1 cellular context compared by ENCODE assay signal in genomic region chr14:100236873-100237272, GRCh38.
TF ChIP-seq lines count a peak whose summit lies in the region.

No MANE protein-coding gene starts in this region.

TF ChIP-seq in WTC11, 78 proteins besides CTCF, POLR2A, EP300 and RAD21 (continued from another document):
- TF ChIP-seq HMGXB4 (CRISPR knock-in tag; IDR thresholded peaks at IDR 0.05) (no peak), FOXP1 (CRISPR knock-in tag; IDR thresholded peaks at IDR 0.05; ENCODE audit: borderline replicate concordance) (no peak), ZMAT4 (CRISPR knock-in tag; IDR thresholded peaks at IDR 0.05) (no peak), ZNF532 (CRISPR knock-in tag; IDR thresholded peaks at IDR 0.05; ENCODE audit: borderline replicate concordance) (no peak), MXD4 (CRISPR knock-in tag; IDR thresholded peaks at IDR 0.05; ENCODE audit: borderline replicate concordance) (no peak), MLX (CRISPR knock-in tag; IDR thresholded peaks at IDR 0.05) (no peak), IRF2 (CRISPR knock-in tag; IDR thresholded peaks at IDR 0.05; ENCODE audit: borderline replicate concordance, low read depth) (no peak), NR3C1 (CRISPR knock-in tag; conservative IDR thresholded peaks at IDR 0.05; ENCODE audit: low read depth) (no peak), NFE2L1 (CRISPR knock-in tag; IDR thresholded peaks at IDR 0.05) (no peak)
